10 cellular contexts compared by ENCODE assay signal in the genomic region with DNA sequence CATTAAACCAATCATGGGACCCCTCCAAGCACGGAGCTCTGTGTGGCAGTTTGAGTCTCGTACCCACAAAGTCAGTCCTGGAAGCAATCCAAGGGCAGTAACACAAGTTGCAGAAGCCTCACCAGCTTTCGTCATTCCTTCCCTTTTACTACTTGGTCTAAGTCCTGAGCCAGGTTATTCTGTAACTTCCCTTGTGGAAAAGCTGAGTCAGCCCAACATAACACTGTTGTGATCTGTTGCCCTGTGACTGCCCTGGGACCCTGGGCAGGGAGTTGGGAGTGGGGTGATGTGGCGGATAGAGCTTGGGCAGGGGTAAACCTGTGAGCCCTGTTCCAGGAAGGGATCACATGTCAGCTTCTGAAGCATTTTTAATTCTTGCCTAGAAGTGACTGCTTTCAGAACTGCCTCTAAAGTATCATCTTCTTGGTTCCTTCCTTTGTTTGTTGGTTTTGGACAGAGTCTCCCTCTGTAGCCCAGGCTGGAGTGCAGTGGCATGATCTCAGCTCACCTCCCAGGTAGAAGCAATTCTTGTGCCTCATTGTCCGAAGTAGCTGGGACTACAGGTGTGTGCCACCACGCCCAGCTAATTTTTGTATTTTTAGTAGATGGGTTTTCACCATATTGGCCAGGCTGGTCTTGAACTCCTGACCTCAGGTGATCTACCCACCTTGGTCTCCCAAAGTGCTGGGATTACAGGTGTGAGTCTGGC.
A peak's percentile ranks its signal among the peaks of the same experiment; 100 is the strongest.
DNase-seq lines count a peak whose midpoint lies in the region; ATAC-seq and TF ChIP-seq lines count a peak whose summit lies in the region.
"Had no signal": no experiment of that assay in that cellular context is flagged by ENCODE, and none has a peak within 500 bp of the region (broad histone marks: within the 10 kb centered on the region; RNA-seq: fewer than 3 reads in every experiment).

No MANE protein-coding gene starts in this region.

- peak overlapping the region; percentile 71 for H3K27ac ChIP-seq in osteoblast (ENCODE audit: low read depth, low read length)

- no peak for TF ChIP-seq CTCF in osteoblast (IDR thresholded peaks at IDR 0.05; ENCODE audit: extremely low read depth, low read depth, low read length)

- no peaks in the 10 kb centered on the region for H3K27me3 ChIP-seq in osteoblast (ENCODE audit: insufficient read depth, low read length)

- no peaks in the 10 kb centered on the region for H3K79me2 ChIP-seq in osteoblast (ENCODE audit: insufficient read depth, low read length)

- peak; percentile 94 for DNase-seq in GF-D8 (lab: John Stamatoyannopoulos, UW)
- peak; percentile 45 for DNase-seq in globus pallidus (ENCODE audit: low spot score)
- no peak for DNase-seq in osteoblast (ENCODE audit: insufficient read length, low spot score, missing footprints)
- no peak for DNase-seq in stimulated activated CD4-positive, alpha-beta T cell treated with anti-CD3 and anti-CD28 coated beads, Interleukin-2, amount 100 ng/mL, for 48 hours
- no peak for DNase-seq in NCI-H510A (lab: John Stamatoyannopoulos, UW)
- DNase-seq in NCI-H146 treated with DMSO at 0.1 percent for 48 hours (lab: John Stamatoyannopoulos, UW; ENCODE audit: unreplicated experiment), result no peak
- DNase-seq: activated CD4-positive, alpha-beta T cell treated with anti-CD3 and anti-CD28 coated beads for 4 hours; NCI-H345 had no signal

- H3K4me3 ChIP-seq in osteoblast (ENCODE audit: insufficient read depth, low read length), result no peak overlapping the region

- no peaks in the 10 kb centered on the region for H4K20me1 ChIP-seq in osteoblast (ENCODE audit: insufficient read depth, low read length)

- no peaks in the 10 kb centered on the region for H3K9me3 ChIP-seq in osteoblast (ENCODE audit: low read depth, low read length)

- no peak overlapping the region for H3K4me2 ChIP-seq in osteoblast (ENCODE audit: insufficient read depth, low read length)

- no peak overlapping the region for H2AFZ ChIP-seq in osteoblast (ENCODE audit: low read length)

- peaks cover 12% of the 10 kb centered on the region for H3K4me1 ChIP-seq in osteoblast (ENCODE audit: insufficient read depth, low read length)

- H3K36me3 ChIP-seq in osteoblast (ENCODE audit: insufficient read depth, low read length), result no peaks in the 10 kb centered on the region

- ATAC-seq in SK-N-SH treated with all-trans-retinoic acid at 6 μM for 48 hours, result peak; percentile 65
- no peak for ATAC-seq in GM21381 (IDR thresholded peaks at IDR 0.05; ENCODE audit: unreplicated experiment)

TF ChIP-seq in SK-N-SH treated with all-trans-retinoic acid at 6 μM for 48 hours, 23 proteins besides CTCF, POLR2A, EP300 and RAD21:
- TF ChIP-seq TOX (CRISPR knock-in tag; IDR thresholded peaks at IDR 0.05; ENCODE audit: borderline replicate concordance), result no peak
- TF ChIP-seq ZNF8 (CRISPR knock-in tag; IDR thresholded peaks at IDR 0.05), result no peak
- TF ChIP-seq, protein P1, sequence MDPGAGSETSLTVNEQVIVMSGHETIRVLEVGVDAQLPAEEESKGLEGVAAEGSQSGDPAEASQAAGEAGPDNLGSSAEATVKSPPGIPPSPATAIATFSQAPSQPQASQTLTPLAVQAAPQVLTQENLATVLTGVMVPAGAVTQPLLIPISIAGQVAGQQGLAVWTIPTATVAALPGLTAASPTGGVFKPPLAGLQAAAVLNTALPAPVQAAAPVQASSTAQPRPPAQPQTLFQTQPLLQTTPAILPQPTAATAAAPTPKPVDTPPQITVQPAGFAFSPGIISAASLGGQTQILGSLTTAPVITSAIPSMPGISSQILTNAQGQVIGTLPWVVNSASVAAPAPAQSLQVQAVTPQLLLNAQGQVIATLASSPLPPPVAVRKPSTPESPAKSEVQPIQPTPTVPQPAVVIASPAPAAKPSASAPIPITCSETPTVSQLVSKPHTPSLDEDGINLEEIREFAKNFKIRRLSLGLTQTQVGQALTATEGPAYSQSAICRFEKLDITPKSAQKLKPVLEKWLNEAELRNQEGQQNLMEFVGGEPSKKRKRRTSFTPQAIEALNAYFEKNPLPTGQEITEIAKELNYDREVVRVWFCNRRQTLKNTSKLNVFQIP (CRISPR knock-in tag; IDR thresholded peaks at IDR 0.05; ENCODE audit: borderline replicate concordance, low read depth), result no peak
- no peak for TF ChIP-seq BACH2 (CRISPR knock-in tag; IDR thresholded peaks at IDR 0.05; ENCODE audit: borderline replicate concordance)
- TF ChIP-seq ZNF70 (CRISPR knock-in tag; IDR thresholded peaks at IDR 0.05), result no peak
- TF ChIP-seq ZFP3 (CRISPR knock-in tag; IDR thresholded peaks at IDR 0.05), result no peak
- TF ChIP-seq ZFP30 (CRISPR knock-in tag; IDR thresholded peaks at IDR 0.05), result no peak
- TF ChIP-seq CSDC2 (CRISPR knock-in tag; IDR thresholded peaks at IDR 0.05), result no peak
- TF ChIP-seq SNAI2 (CRISPR knock-in tag; IDR thresholded peaks at IDR 0.05), result no peak
- TF ChIP-seq ZNF565 (CRISPR knock-in tag; conservative IDR thresholded peaks at IDR 0.05; ENCODE audit: low read depth), result no peak
- no peak for TF ChIP-seq CREB5 (CRISPR knock-in tag; IDR thresholded peaks at IDR 0.05; ENCODE audit: low read depth)
- TF ChIP-seq CSRNP3 (CRISPR knock-in tag; IDR thresholded peaks at IDR 0.05), result no peak
- no peak for TF ChIP-seq ESRRG (CRISPR knock-in tag; IDR thresholded peaks at IDR 0.05)

Comparison
In these comparisons a context has a peak if more than half of its experiments do, and no peak if none do; other contexts are left out.
1. DNase-seq: peak in GF-D8 (single experiment) and globus pallidus (single experiment); none in osteoblast (single experiment), stimulated activated CD4-positive, alpha-beta T cell treated with anti-CD3 and anti-CD28 coated beads, Interleukin-2, amount 100 ng/mL, for 48 hours (0 of 2), NCI-H510A (single experiment) and NCI-H146 treated with DMSO at 0.1 percent for 48 hours (single experiment).